Comparison of ENCODE assay signal across 1 cellular context in genomic region chr10:3949741-3950140, GRCh38.
TF ChIP-seq lines count a peak whose summit lies in the region.

No MANE protein-coding gene starts in this region.

TF ChIP-seq in GM23338, 12 proteins besides CTCF, POLR2A, EP300 and RAD21:
- TF ChIP-seq STAT1 (IDR thresholded peaks at IDR 0.05; ENCODE audit: unreplicated experiment) (no peak), JUNB (IDR thresholded peaks at IDR 0.05; ENCODE audit: unreplicated experiment) (no peak), ZNF462 (CRISPR knock-in tag; IDR thresholded peaks at IDR 0.05) (no peak), REST (IDR thresholded peaks at IDR 0.05; ENCODE audit: unreplicated experiment) (no peak)
